Comparison of ENCODE assay signal across 34 cellular contexts in the genomic region with DNA sequence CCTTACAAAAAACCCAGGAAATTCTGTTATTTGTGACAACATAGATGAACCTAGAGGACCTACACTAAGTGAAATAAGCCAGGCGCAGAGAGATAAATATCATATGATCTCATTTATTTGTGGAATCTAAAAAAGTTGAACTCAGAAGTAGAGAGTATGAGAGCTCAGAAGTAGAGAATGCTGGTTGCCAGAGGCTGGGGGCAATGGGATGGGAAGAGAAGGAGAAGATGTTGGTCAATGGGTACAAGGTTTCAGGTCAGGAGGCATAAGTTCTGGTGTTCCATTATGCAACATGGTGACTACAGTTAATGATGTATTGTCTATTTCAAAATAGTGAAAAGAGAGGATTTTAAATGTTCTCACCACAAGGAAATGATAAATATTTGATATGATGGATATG.
"Had no signal": no experiment of that assay in that cellular context is flagged by ENCODE, and none has a peak within 500 bp of the region (broad histone marks: within the 10 kb centered on the region; RNA-seq: fewer than 3 reads in every experiment).

No MANE protein-coding gene starts in this region.

- H3K9ac ChIP-seq: KMS-11 had no signal

- H3K9me3 ChIP-seq: MG63 had no signal

- H3K27ac ChIP-seq: KMS-11 had no signal

- H3K4me2 ChIP-seq: KMS-11 had no signal

- DNase-seq: Karpas-422, Kasumi-1, KG1, MG63, MM.1S, MV-4-11, NCI-H1048, NCI-H1092, NCI-H1092 treated with DMSO at 0.1 percent for 48 hours, NCI-H1105, NCI-H1105 treated with DMSO at 0.1 percent for 48 hours, NCI-H1417, NCI-H1417 treated with DMSO at 0.1 percent for 48 hours, NCI-H1436, NCI-H1436 treated with DMSO at 0.1 percent for 48 hours, NCI-H146, NCI-H1694, NCI-H1694 treated with DMSO at 0.1 percent for 48 hours, NCI-H187, NCI-H187 treated with DMSO at 0.1 percent for 48 hours, NCI-H1930, NCI-H2029, NCI-H2029 treated with DMSO at 0.1 percent for 48 hours, NCI-H2081, NCI-H2081 treated with DMSO at 0.1 percent for 48 hours, NCI-H2107, NCI-H2171, NCI-H2171 treated with DMSO at 0.1 percent for 48 hours, NCI-H2227 treated with DMSO at 0.1 percent for 48 hours, NCI-H226, NCI-H345, NCI-H446, NCI-H446 treated with DMSO at 0.1 percent for 48 hours had no signal

- H3K36me3 ChIP-seq: MG63 had no signal

- H3K4me3 ChIP-seq: MG63 had no signal
